14 cellular contexts compared by ENCODE assay signal in the genomic region with DNA sequence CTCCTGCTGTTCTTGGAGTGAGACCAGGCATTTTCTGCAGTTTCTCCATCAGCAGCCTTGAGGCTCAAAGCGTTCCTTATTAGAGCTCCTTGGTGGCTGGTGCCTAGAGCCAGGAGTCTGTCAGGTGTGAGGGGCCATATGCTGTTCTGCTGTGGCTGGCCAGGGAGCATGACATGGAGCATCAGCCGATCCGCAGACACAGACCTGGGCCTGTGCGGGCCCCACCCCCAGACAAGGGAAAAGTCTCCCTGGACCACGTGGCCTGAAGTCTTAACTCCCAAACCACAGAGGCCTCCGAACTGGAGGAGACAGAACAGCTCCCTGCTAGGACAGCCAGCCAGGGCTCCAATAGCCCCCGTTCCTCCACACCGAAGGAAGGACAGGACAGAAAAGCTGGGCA.
DNase-seq lines count a peak whose midpoint lies in the region; ATAC-seq, FAIRE-seq and TF ChIP-seq lines count a peak whose summit lies in the region.
"Had no signal": no experiment of that assay in that cellular context is flagged by ENCODE, and none has a peak within 500 bp of the region (broad histone marks: within the 10 kb centered on the region; RNA-seq: fewer than 3 reads in every experiment).

No MANE protein-coding gene starts in this region.

- no peaks in the 10 kb centered on the region for H3F3A ChIP-seq in smooth muscle cell (ENCODE audit: low read depth)

- intact Hi-C loops in K562 (cut with micrococcal nuclease): no loop called here

- 7% methylated on average over 8 of the region's 8 CpGs for WGBS in K562 (ENCODE audit: insufficient coverage, low coverage, missing lambda C conversion rate)
- 55% methylated on average over 8 of the region's 8 CpGs for WGBS in smooth muscle cell (ENCODE audit: low lambda C conversion rate)

- peak; percentile 75 for ATAC-seq in K562

- DNase-seq in NCI-H82 (lab: John Stamatoyannopoulos, UW) (peak; percentile 55), NCI-H82 treated with DMSO at 0.1 percent for 48 hours (lab: John Stamatoyannopoulos, UW; ENCODE audit: unreplicated experiment) (no peak), NT2/D1 (ENCODE audit: low read depth, low spot score) (no peak), K562 (ENCODE audit: extremely low read depth in 1 of 4, low spot score in 3 of 4) (peak; percentile 65 to 76 (median 72)), smooth muscle cell (lab: John Stamatoyannopoulos, UW; ENCODE audit: unreplicated experiment) (no peak), D341Med (ENCODE audit: low spot score) (no peak), NCI-H1930 (lab: John Stamatoyannopoulos, UW) (no peak), mesenteric fat pad (ENCODE audit: low spot score) (no peak)
- DNase-seq: NCI-H2029 treated with DMSO at 0.1 percent for 48 hours, SIG-M5 had no signal

- TF ChIP-seq CTCF in K562 (IDR thresholded peaks at IDR 0.05 in 2 of 3, conservative IDR thresholded peaks at IDR 0.05 in 1 of 3; ENCODE audit: insufficient read depth in 2 of 3, low read depth in 1 of 3, low read length in 3 of 3) (no peak), smooth muscle cell (IDR thresholded peaks at IDR 0.05; ENCODE audit: borderline replicate concordance, insufficient read depth, poor library complexity, severe bottlenecking) (no peak)

- H3K9me3 ChIP-seq in NT2/D1 (ENCODE audit: insufficient read depth, low read length) (no peaks in the 10 kb centered on the region), K562 (replicated peaks; ENCODE audit: control insufficient read depth, insufficient read depth, low read depth, low read length) (no peaks in the 10 kb centered on the region), smooth muscle cell (replicated peaks; ENCODE audit: low read depth) (no peaks in the 10 kb centered on the region)
- H3K9me3 ChIP-seq: HAP-1 had no signal

- H2AFZ ChIP-seq in K562 (ENCODE audit: low read depth, low read length) (peak overlapping the region; percentile 40; the same call in 1 of the 2 replicates), smooth muscle cell (ENCODE audit: low read depth) (no peak overlapping the region)
- H2AFZ ChIP-seq: GM23248 had no signal

- CTCF ChIA-PET in K562 (lab: Yijun Ruan, JAX; ENCODE audit: low intra/inter-chr PET ratio): interaction anchor here (0.7 to 1.7 kb wide), 6 partner anchors 105 to 444 kb away, joined by 3 to 7 read pairs (median 4); no protein-coding TSS in a partner anchor

- no peak for TF ChIP-seq RAD21 in K562 (CRISPR knock-in tag; conservative IDR thresholded peaks at IDR 0.05 in 1 of 2, IDR thresholded peaks at IDR 0.05 in 1 of 2)

- H3K27me3 ChIP-seq in NT2/D1 (ENCODE audit: insufficient read depth, insufficient read length): no peaks in the 10 kb centered on the region
- no peaks in the 10 kb centered on the region for H3K27me3 ChIP-seq in K562 (ENCODE audit: control insufficient read depth in 2 of 2, insufficient read depth in 2 of 2, low read length in 2 of 2)
- no peaks in the 10 kb centered on the region for H3K27me3 ChIP-seq in smooth muscle cell (ENCODE audit: low read depth)

- TF ChIP-seq POLR2A in K562 (conservative IDR thresholded peaks at IDR 0.05): no peak

- peak overlapping the region; percentile 36 for H3K9ac ChIP-seq in NT2/D1 (ENCODE audit: insufficient read length, low read depth)
- H3K9ac ChIP-seq in K562 (ENCODE audit: insufficient read depth in 1 of 2, low read depth in 2 of 2, low read length in 2 of 2): peak overlapping the region in 1 of 2 experiments; percentile 81; a peak in 2 of 4 replicates
- H3K9ac ChIP-seq in smooth muscle cell (ENCODE audit: low read depth): no peak overlapping the region
- H3K9ac ChIP-seq: GM23248 had no signal

- no TSS peak for BruUV-seq in K562 (replicated peaks; lab: Mats Ljungman, UMichigan)

- POLR2A ChIA-PET in K562 (lab: Yijun Ruan, JAX): interaction anchor here (0.5 to 1.4 kb wide), 6 partner anchors 10 to 341 kb away, joined by 3 to 11 read pairs (median 4); no protein-coding TSS in a partner anchor

- H3K4me3 ChIP-seq in NT2/D1 (ENCODE audit: insufficient read length, low read depth) (no peak overlapping the region), K562 (no peak overlapping the region), smooth muscle cell (no peak overlapping the region)
- H3K4me3 ChIP-seq: GM23248, HAP-1 had no signal

- H3K4me1 ChIP-seq in NT2/D1 (ENCODE audit: insufficient read depth, insufficient read length): peaks cover 25% of the 10 kb centered on the region
- peaks cover 10 to 43% of the 10 kb centered on the region in 2 experiments for H3K4me1 ChIP-seq in K562 (replicated peaks in 1 of 2; ENCODE audit: control insufficient read depth in 2 of 2, insufficient read depth in 2 of 2, low read length in 2 of 2)
- peaks cover 26% of the 10 kb centered on the region for H3K4me1 ChIP-seq in smooth muscle cell (ENCODE audit: low read depth)
- H3K4me1 ChIP-seq: HAP-1 had no signal

- no peak for FAIRE-seq in K562 (lab: Jason Lieb, UNC)

- peak overlapping the region; percentile 33; the same call in 1 of the 2 replicates for H3K4me2 ChIP-seq in K562 (ENCODE audit: insufficient read depth, low read length)
- H3K4me2 ChIP-seq in smooth muscle cell: peak overlapping the region; percentile 62

- in situ Hi-C loops in K562 (cut with MboI): no loop called here

- H3K79me2 ChIP-seq in K562 (ENCODE audit: control insufficient read depth, insufficient read depth, low read length): peaks cover 5% of the 10 kb centered on the region; the same call in 1 of the 3 replicates
- H3K79me2 ChIP-seq in smooth muscle cell (ENCODE audit: low read depth): peaks cover 8% of the 10 kb centered on the region

- H3K9me1 ChIP-seq in K562 (ENCODE audit: control insufficient read depth, insufficient read depth, low read length): no peaks in the 10 kb centered on the region

- H3K36me3 ChIP-seq in NT2/D1 (ENCODE audit: insufficient read depth, insufficient read length, low read length) (peaks cover 1% of the 10 kb centered on the region), K562 (ENCODE audit: control insufficient read depth, insufficient read depth, low read length) (no peaks in the 10 kb centered on the region), smooth muscle cell (ENCODE audit: low read depth) (no peaks in the 10 kb centered on the region)
- H3K36me3 ChIP-seq: HAP-1 had no signal

- no peak for TF ChIP-seq EP300 in K562 (IDR thresholded peaks at IDR 0.05; ENCODE audit: low read length)

- H4K20me1 ChIP-seq in K562 (replicated peaks; ENCODE audit: control insufficient read depth, insufficient read depth, low read length) (peaks cover 41% of the 10 kb centered on the region), smooth muscle cell (ENCODE audit: low read depth) (peaks cover 88% of the 10 kb centered on the region)

- H3K27ac ChIP-seq in K562 (ENCODE audit: extremely low read depth, low read depth, low read length) (no peak overlapping the region), smooth muscle cell (ENCODE audit: low read depth) (no peak overlapping the region)
- H3K27ac ChIP-seq: C4-2B, GM23248, RWPE1 had no signal

TF ChIP-seq in K562, 482 proteins besides CTCF, POLR2A, EP300 and RAD21 (continues in another document):
- TF ChIP-seq RBM14 (IDR thresholded peaks at IDR 0.05; ENCODE audit: borderline replicate concordance, insufficient read depth, low read depth, low read length) (no peak), TEAD4 (IDR thresholded peaks at IDR 0.05; ENCODE audit: low read length) (no peak), TEAD4 (CRISPR knock-in tag; IDR thresholded peaks at IDR 0.05; ENCODE audit: borderline replicate concordance) (no peak), GATAD2A (IDR thresholded peaks at IDR 0.05) (no peak), CBFA2T3 (IDR thresholded peaks at IDR 0.05) (no peak), MYC (IDR thresholded peaks at IDR 0.05; ENCODE audit: low read depth, low read length) (peak; percentile 47; the same call in 1 of the 2 replicates), MYC (CRISPR knock-in tag; IDR thresholded peaks at IDR 0.05; ENCODE audit: borderline replicate concordance, low read depth) (no peak), ZFX (CRISPR knock-in tag; IDR thresholded peaks at IDR 0.05) (0 out of 2 replicates have a peak, but pooled peaks have one; percentile 8), NRF1 (conservative IDR thresholded peaks at IDR 0.05 in 1 of 2, IDR thresholded peaks at IDR 0.05 in 1 of 2) (peak; percentile 43 to 58; a peak in 3 of 4 replicates), MTA1 (IDR thresholded peaks at IDR 0.05; ENCODE audit: borderline replicate concordance) (no peak), BRD9 (IDR thresholded peaks at IDR 0.05; ENCODE audit: low read depth, partially characterized antibody) (no peak), HSF4 (CRISPR knock-in tag; IDR thresholded peaks at IDR 0.05; ENCODE audit: borderline replicate concordance) (no peak), ZNF184 (CRISPR knock-in tag; IDR thresholded peaks at IDR 0.05) (no peak)
- TF ChIP-seq, protein P1, sequence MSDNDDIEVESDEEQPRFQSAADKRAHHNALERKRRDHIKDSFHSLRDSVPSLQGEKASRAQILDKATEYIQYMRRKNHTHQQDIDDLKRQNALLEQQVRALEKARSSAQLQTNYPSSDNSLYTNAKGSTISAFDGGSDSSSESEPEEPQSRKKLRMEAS (CRISPR knock-in tag; IDR thresholded peaks at IDR 0.05): peak; percentile 82
- TF ChIP-seq, protein P2, sequence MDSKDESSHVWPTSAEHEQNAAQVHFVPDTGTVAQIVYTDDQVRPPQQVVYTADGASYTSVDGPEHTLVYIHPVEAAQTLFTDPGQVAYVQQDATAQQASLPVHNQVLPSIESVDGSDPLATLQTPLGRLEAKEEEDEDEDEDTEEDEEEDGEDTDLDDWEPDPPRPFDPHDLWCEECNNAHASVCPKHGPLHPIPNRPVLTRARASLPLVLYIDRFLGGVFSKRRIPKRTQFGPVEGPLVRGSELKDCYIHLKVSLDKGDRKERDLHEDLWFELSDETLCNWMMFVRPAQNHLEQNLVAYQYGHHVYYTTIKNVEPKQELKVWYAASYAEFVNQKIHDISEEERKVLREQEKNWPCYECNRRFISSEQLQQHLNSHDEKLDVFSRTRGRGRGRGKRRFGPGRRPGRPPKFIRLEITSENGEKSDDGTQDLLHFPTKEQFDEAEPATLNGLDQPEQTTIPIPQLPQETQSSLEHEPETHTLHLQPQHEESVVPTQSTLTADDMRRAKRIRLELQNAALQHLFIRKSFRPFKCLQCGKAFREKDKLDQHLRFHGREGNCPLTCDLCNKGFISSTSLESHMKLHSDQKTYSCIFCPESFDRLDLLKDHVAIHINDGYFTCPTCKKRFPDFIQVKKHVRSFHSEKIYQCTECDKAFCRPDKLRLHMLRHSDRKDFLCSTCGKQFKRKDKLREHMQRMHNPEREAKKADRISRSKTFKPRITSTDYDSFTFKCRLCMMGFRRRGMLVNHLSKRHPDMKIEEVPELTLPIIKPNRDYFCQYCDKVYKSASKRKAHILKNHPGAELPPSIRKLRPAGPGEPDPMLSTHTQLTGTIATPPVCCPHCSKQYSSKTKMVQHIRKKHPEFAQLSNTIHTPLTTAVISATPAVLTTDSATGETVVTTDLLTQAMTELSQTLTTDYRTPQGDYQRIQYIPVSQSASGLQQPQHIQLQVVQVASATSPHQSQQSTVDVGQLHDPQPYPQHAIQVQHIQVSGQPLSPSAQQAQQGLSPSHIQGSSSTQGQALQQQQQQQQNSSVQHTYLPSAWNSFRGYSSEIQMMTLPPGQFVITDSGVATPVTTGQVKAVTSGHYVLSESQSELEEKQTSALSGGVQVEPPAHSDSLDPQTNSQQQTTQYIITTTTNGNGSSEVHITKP (IDR thresholded peaks at IDR 0.05; ENCODE audit: partially characterized antibody): no peak

Comparison
In these comparisons a context has a peak if more than half of its experiments do, and no peak if none do; other contexts are left out.
1. DNase-seq: peak in NCI-H82 (single experiment) and K562 (4 of 4); none in NCI-H82 treated with DMSO at 0.1 percent for 48 hours (single experiment), NT2/D1 (single experiment), smooth muscle cell (single experiment), D341Med (single experiment), NCI-H1930 (0 of 2) and mesenteric fat pad (single experiment).